Comparison of ENCODE assay signal across 8 cellular contexts in genomic region chr1:56477164-56478111, GRCh38.
A peak's percentile ranks its signal among the peaks of the same experiment; 100 is the strongest.
DNase-seq lines count a peak whose midpoint lies in the region; TF ChIP-seq lines count a peak whose summit lies in the region.

No MANE protein-coding gene starts in this region.

- H3K9me3 ChIP-seq in right atrium auricular region (no peaks in the 10 kb centered on the region), MM.1S (replicated peaks; ENCODE audit: insufficient read depth, low read length) (no peaks in the 10 kb centered on the region)

- peak overlapping the region; percentile 51 to 70 for H3K4me3 ChIP-seq in right atrium auricular region
- no peak overlapping the region for H3K4me3 ChIP-seq in MM.1S (ENCODE audit: low read length)

- no peaks in the 10 kb centered on the region for H4K20me1 ChIP-seq in MM.1S (ENCODE audit: insufficient read depth, low read length)

- H3F3A ChIP-seq in MM.1S (ENCODE audit: insufficient read depth, low read length), result no peaks in the 10 kb centered on the region

- intact Hi-C loops in posterior cingulate gyrus (cut with DNase I), result no loop called here

- H3K79me2 ChIP-seq in MM.1S (ENCODE audit: low read length), result no peaks in the 10 kb centered on the region

- no peak overlapping the region for H3K9ac ChIP-seq in MM.1S (ENCODE audit: low read length)

- H2AFZ ChIP-seq in MM.1S (ENCODE audit: low read length), result no peak overlapping the region

- H3K36me3 ChIP-seq in right atrium auricular region (no peaks in the 10 kb centered on the region), MM.1S (replicated peaks; ENCODE audit: insufficient read depth, low read length) (no peaks in the 10 kb centered on the region)

- H3K4me1 ChIP-seq in right atrium auricular region (peaks cover 0 to 34% of the 10 kb centered on the region in 2 donors), MM.1S (ENCODE audit: low read length) (no peaks in the 10 kb centered on the region)

- no peaks in the 10 kb centered on the region for H3K9me2 ChIP-seq in MM.1S (replicated peaks; ENCODE audit: insufficient read depth, low read length)

- TF ChIP-seq CTCF in GM13977 (IDR thresholded peaks at IDR 0.05; ENCODE audit: extremely low read depth, insufficient read depth, missing control alignments) (no peak), right atrium auricular region (IDR thresholded peaks at IDR 0.05) (no peak), MM.1S (IDR thresholded peaks at IDR 0.05; ENCODE audit: low read length) (no peak)

- H3K27me3 ChIP-seq in right atrium auricular region, result no peaks in the 10 kb centered on the region
- no peaks in the 10 kb centered on the region for H3K27me3 ChIP-seq in MM.1S (replicated peaks; ENCODE audit: insufficient read depth, low read length)

- H3K27ac ChIP-seq in right atrium auricular region (peak overlapping the region; percentile 94), MM.1S (ENCODE audit: low read length) (no peak overlapping the region)

- in situ Hi-C loops in GM13977 (cut with MboI; ENCODE audit: low pct_unique_long_range_greater_than_20kb, low sequenced_read_pairs, unreplicated experiment), result no loop called here

- H3K4me2 ChIP-seq in MM.1S (ENCODE audit: low read depth, low read length), result no peak overlapping the region

- DNase-seq in GM13977 (ENCODE audit: low spot score) (peak; percentile 23), amniotic epithelial cell (ENCODE audit: low read depth) (peak; percentile 59), right atrium auricular region (ENCODE audit: low spot score) (peak; percentile 68), posterior cingulate gyrus (peak; percentile 14 to 92 (median 59)), amniotic stem cell (lab: John Stamatoyannopoulos, UW) (no peak), MM.1S (no peak)
- no peak for DNase-seq in activated CD4-positive, alpha-beta T cell treated with anti-CD3 and anti-CD28 coated beads for 48 hours
- no peak for DNase-seq in activated CD4-positive, alpha-beta T cell treated with anti-CD3 and anti-CD28 coated beads, Interleukin-2, amount 50 U/mL, for 48 hours

Comparison
In these comparisons a context has a peak if more than half of its experiments do, and no peak if none do; other contexts are left out.
1. DNase-seq: peak in GM13977 (single experiment), amniotic epithelial cell (single experiment), right atrium auricular region (single experiment) and posterior cingulate gyrus (10 of 10); none in activated CD4-positive, alpha-beta T cell treated with anti-CD3 and anti-CD28 coated beads for 48 hours (single experiment), amniotic stem cell (single experiment), MM.1S (single experiment) and activated CD4-positive, alpha-beta T cell treated with anti-CD3 and anti-CD28 coated beads, Interleukin-2, amount 50 U/mL, for 48 hours (0 of 2).